6 cellular contexts compared by ENCODE assay signal in the genomic region with DNA sequence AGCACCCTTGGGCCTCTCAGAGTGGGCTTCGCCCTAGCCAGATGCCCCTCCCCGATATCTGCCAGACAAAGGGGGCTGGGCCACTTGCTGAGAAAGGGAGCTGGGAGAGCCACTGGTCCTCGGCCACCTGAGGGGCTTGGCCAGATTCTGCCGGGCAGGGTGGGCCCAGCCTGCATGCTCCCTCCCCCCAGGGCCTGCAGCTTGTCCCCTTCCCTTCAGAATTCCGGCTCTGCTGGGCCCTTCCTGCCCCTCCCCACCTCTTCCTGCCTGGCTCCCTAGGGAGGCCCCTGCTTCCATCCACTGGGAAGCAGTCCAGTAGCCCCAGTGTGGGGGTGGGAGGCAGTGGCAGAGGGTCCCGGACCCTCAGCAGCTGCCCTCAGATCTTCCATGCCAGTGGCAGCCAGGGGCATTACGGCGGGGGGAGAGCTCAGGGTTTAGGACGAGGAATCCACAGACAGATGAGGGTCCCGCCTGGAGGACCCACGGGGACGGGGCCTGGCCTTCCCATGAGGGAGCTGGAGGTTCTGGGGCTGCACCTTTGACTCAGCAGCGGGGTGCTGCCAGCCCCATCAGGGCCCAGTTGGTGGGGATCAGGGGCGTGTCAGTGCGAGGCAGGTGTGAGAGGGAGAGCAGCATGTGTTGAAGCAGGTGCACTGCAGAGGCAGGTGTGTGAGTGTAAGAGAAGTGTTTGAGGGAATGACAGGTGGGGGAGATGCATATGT. TPM values are rescaled to one million over a fixed set of nuclear protein-coding genes. Genes with fewer than 3 reads are reported as not detected.
DNase-seq lines count a peak whose midpoint lies in the region; ATAC-seq and TF ChIP-seq lines count a peak whose summit lies in the region.
"Had no signal": no experiment of that assay in that cellular context is flagged by ENCODE, and none has a peak within 500 bp of the region (broad histone marks: within the 10 kb centered on the region; RNA-seq: fewer than 3 reads in every experiment).

No MANE protein-coding gene starts in this region.

- peaks cover 0 to 23% of the 10 kb centered on the region in 2 donors for H3K36me3 ChIP-seq in gastroesophageal sphincter

- ATAC-seq in T-cell (replicated peaks in 1 of 4) (no peak), gastroesophageal sphincter (no peak)
- ATAC-seq in stimulated activated naive B cell treated with anti-CD40 and anti-IgM and Interleukin-4, amounts not matched to agents 10 μg/mL and 1 μg/mL and 100 μg/mL, for 72 hours (replicated peaks) = no peak
- no peak for ATAC-seq in activated CD8-positive, alpha-beta memory T cell treated with anti-CD3 and anti-CD28 coated beads, Interleukin-2, amount 10 ng/mL, durations not matched to agents 7 days and 5 days
- ATAC-seq: mucosa of descending colon had no signal

- H3K4me3 Mint-ChIP-seq in T-cell = peak overlapping the region in 2 of 3 donors; percentile 24 to 75
- H3K4me3 Mint-ChIP-seq in stimulated activated naive B cell treated with anti-CD40 and anti-IgM and Interleukin-4, amounts not matched to agents 10 μg/mL and 1 μg/mL and 100 μg/mL, for 72 hours = peak overlapping the region; percentile 35 to 58
- H3K4me3 Mint-ChIP-seq in activated CD8-positive, alpha-beta memory T cell treated with anti-CD3 and anti-CD28 coated beads, Interleukin-2, amount 10 ng/mL, durations not matched to agents 7 days and 5 days = no peak overlapping the region

- no peaks in the 10 kb centered on the region for H3K36me3 Mint-ChIP-seq in T-cell
- peaks cover 3 to 4% of the 10 kb centered on the region in 2 donors for H3K36me3 Mint-ChIP-seq in stimulated activated naive B cell treated with anti-CD40 and anti-IgM and Interleukin-4, amounts not matched to agents 10 μg/mL and 1 μg/mL and 100 μg/mL, for 72 hours
- H3K36me3 Mint-ChIP-seq in activated CD8-positive, alpha-beta memory T cell treated with anti-CD3 and anti-CD28 coated beads, Interleukin-2, amount 10 ng/mL, durations not matched to agents 7 days and 5 days = peaks cover 2% of the 10 kb centered on the region

- peaks cover under 1 to 95% (median 54%) of the 10 kb centered on the region in 3 donors for H3K4me1 ChIP-seq in gastroesophageal sphincter

- WGBS in gastroesophageal sphincter (ENCODE audit: low coverage in 1 of 2), 2 donors = no CpG with 5 or more reads among the region's 15 CpGs

- peak overlapping the region; percentile 91 to 99 (median 94) for H3K27ac ChIP-seq in gastroesophageal sphincter

- peak overlapping the region; percentile 90 to 98 for H3K4me3 ChIP-seq in gastroesophageal sphincter
- H3K4me3 ChIP-seq: mucosa of descending colon had no signal

- peak overlapping the region; percentile 61 to 66 for H3K27ac Mint-ChIP-seq in T-cell
- H3K27ac Mint-ChIP-seq in stimulated activated naive B cell treated with anti-CD40 and anti-IgM and Interleukin-4, amounts not matched to agents 10 μg/mL and 1 μg/mL and 100 μg/mL, for 72 hours = peak overlapping the region; percentile 81
- H3K27ac Mint-ChIP-seq in activated CD8-positive, alpha-beta memory T cell treated with anti-CD3 and anti-CD28 coated beads, Interleukin-2, amount 10 ng/mL, durations not matched to agents 7 days and 5 days = no peak overlapping the region

- no peaks in the 10 kb centered on the region for H3K27me3 ChIP-seq in gastroesophageal sphincter

- POLR2A ChIA-PET in T-cell (lab: Charles Lee) = no interaction called here

- H3K27me3 Mint-ChIP-seq in T-cell = peaks cover 0 to 3% of the 10 kb centered on the region in 2 donors
- H3K27me3 Mint-ChIP-seq in stimulated activated naive B cell treated with anti-CD40 and anti-IgM and Interleukin-4, amounts not matched to agents 10 μg/mL and 1 μg/mL and 100 μg/mL, for 72 hours = peaks cover 18 to 22% of the 10 kb centered on the region in 2 donors
- peaks cover 32% of the 10 kb centered on the region for H3K27me3 Mint-ChIP-seq in activated CD8-positive, alpha-beta memory T cell treated with anti-CD3 and anti-CD28 coated beads, Interleukin-2, amount 10 ng/mL, durations not matched to agents 7 days and 5 days

- H3K9me3 ChIP-seq in gastroesophageal sphincter = no peaks in the 10 kb centered on the region
- H3K9me3 ChIP-seq: mucosa of descending colon had no signal

- no peak for TF ChIP-seq POLR2A in gastroesophageal sphincter (IDR thresholded peaks at IDR 0.05)

- no peaks in the 10 kb centered on the region for H3K9me3 Mint-ChIP-seq in T-cell
- peaks cover 2 to 4% of the 10 kb centered on the region in 2 donors for H3K9me3 Mint-ChIP-seq in stimulated activated naive B cell treated with anti-CD40 and anti-IgM and Interleukin-4, amounts not matched to agents 10 μg/mL and 1 μg/mL and 100 μg/mL, for 72 hours
- no peaks in the 10 kb centered on the region for H3K9me3 Mint-ChIP-seq in activated CD8-positive, alpha-beta memory T cell treated with anti-CD3 and anti-CD28 coated beads, Interleukin-2, amount 10 ng/mL, durations not matched to agents 7 days and 5 days (ENCODE audit: low read depth)

- no peak for TF ChIP-seq CTCF in gastroesophageal sphincter (IDR thresholded peaks at IDR 0.05)

- CTCF ChIA-PET in T-cell (lab: Charles Lee) = interaction anchor here in 1 of 2 donors (1.7 kb wide), 1 partner anchor 12 kb away, joined by 7 read pairs; no protein-coding TSS in a partner anchor
- CTCF ChIA-PET in activated CD8-positive, alpha-beta memory T cell treated with anti-CD3 and anti-CD28 coated beads, Interleukin-2, amount 10 ng/mL, durations not matched to agents 7 days and 5 days (lab: Charles Lee) = no interaction called here

- DNase-seq in T-cell (peak in 1 of 34 experiments; percentile 25), LoVo (ENCODE audit: low spot score) (no peak)
- no peak for DNase-seq in stimulated activated naive B cell treated with anti-CD40 and anti-IgM and Interleukin-4, amounts not matched to agents 10 μg/mL and 1 μg/mL and 100 μg/mL, for 72 hours
- no peak for DNase-seq in activated CD8-positive, alpha-beta memory T cell treated with anti-CD3 and anti-CD28 coated beads, Interleukin-2, amount 10 ng/mL, durations not matched to agents 7 days and 5 days

- H3K4me1 Mint-ChIP-seq in T-cell = peaks cover 30 to 40% (median 33%) of the 10 kb centered on the region in 3 donors
- peaks cover 36 to 53% of the 10 kb centered on the region in 2 donors for H3K4me1 Mint-ChIP-seq in stimulated activated naive B cell treated with anti-CD40 and anti-IgM and Interleukin-4, amounts not matched to agents 10 μg/mL and 1 μg/mL and 100 μg/mL, for 72 hours
- peaks cover 11% of the 10 kb centered on the region for H3K4me1 Mint-ChIP-seq in activated CD8-positive, alpha-beta memory T cell treated with anti-CD3 and anti-CD28 coated beads, Interleukin-2, amount 10 ng/mL, durations not matched to agents 7 days and 5 days

- no peak for TF ChIP-seq EP300 in gastroesophageal sphincter (IDR thresholded peaks at IDR 0.05)

RNA-seq across cellular contexts. Expression of a gene that starts 2.5 kb away (rescaled TPM):
- total RNA-seq in T-cell (10 to 100 TPM in 4 of 5 donors, 1 to 10 TPM in 1; 6.4 to 38.7 (median 19.7) TPM), gastroesophageal sphincter (100 to 1,000 TPM; 165 to 518 (median 343) TPM)
- total RNA-seq in activated CD8-positive, alpha-beta memory T cell treated with anti-CD3 and anti-CD28 coated beads, Interleukin-2, amount 10 ng/mL, durations not matched to agents 7 days and 5 days = under 1 TPM in 1 of 2 experiments, not detected in 1; 0.68 TPM

RNA-seq across cellular contexts. Expression of a gene that starts 9.6 kb away (rescaled TPM):
- total RNA-seq in T-cell (100 to 1,000 TPM; 224 to 477 (median 329) TPM), gastroesophageal sphincter (10 to 100 TPM; 11.2 to 57.9 (median 34.2) TPM)
- 100 to 1,000 TPM; 546 to 574 TPM for total RNA-seq in activated CD8-positive, alpha-beta memory T cell treated with anti-CD3 and anti-CD28 coated beads, Interleukin-2, amount 10 ng/mL, durations not matched to agents 7 days and 5 days

RNA-seq across cellular contexts. Expression of a gene that starts 13.9 kb away (rescaled TPM):
- total RNA-seq in T-cell = 100 to 1,000 TPM in 1 of 5 donors, 10 to 100 TPM in 4; 32.8 to 186 (median 37.5) TPM
- 1 to 10 TPM; 4.6 to 7.9 (median 5.4) TPM for total RNA-seq in gastroesophageal sphincter
- 10 to 100 TPM; 40.6 to 56.8 TPM for total RNA-seq in activated CD8-positive, alpha-beta memory T cell treated with anti-CD3 and anti-CD28 coated beads, Interleukin-2, amount 10 ng/mL, durations not matched to agents 7 days and 5 days

RNA-seq across cellular contexts. Expression of a gene that starts 49.3 kb away (rescaled TPM):
- total RNA-seq in T-cell (1 to 10 TPM; 1.8 to 6.7 (median 4.0) TPM), gastroesophageal sphincter (1 to 10 TPM; 3.9 to 6.7 (median 5.2) TPM)
- 10 to 100 TPM; 11.5 to 11.9 TPM for total RNA-seq in activated CD8-positive, alpha-beta memory T cell treated with anti-CD3 and anti-CD28 coated beads, Interleukin-2, amount 10 ng/mL, durations not matched to agents 7 days and 5 days

RNA-seq across cellular contexts. Expression of a gene that starts 57.5 kb away (rescaled TPM):
- total RNA-seq in T-cell (100 to 1,000 TPM; 111 to 152 (median 141) TPM), gastroesophageal sphincter (10 to 100 TPM; 48.0 to 83.5 (median 58.7) TPM)
- total RNA-seq in activated CD8-positive, alpha-beta memory T cell treated with anti-CD3 and anti-CD28 coated beads, Interleukin-2, amount 10 ng/mL, durations not matched to agents 7 days and 5 days = 100 to 1,000 TPM; 134 to 141 TPM

Comparison
In these comparisons a context has a peak if more than half of its experiments do, and no peak if none do; other contexts are left out.
1. RNA of a gene that starts 2.5 kb away (total RNA-seq): 165 to 518 TPM in gastroesophageal sphincter and 6.4 to 38.7 TPM in T-cell; 0.68 TPM in activated CD8-positive, alpha-beta memory T cell treated with anti-CD3 and anti-CD28 coated beads, Interleukin-2, amount 10 ng/mL, durations not matched to agents 7 days and 5 days; every median in the first group is over 4 times any median in the second.